Comparison of ENCODE assay signal across 8 cellular contexts in the genomic region with DNA sequence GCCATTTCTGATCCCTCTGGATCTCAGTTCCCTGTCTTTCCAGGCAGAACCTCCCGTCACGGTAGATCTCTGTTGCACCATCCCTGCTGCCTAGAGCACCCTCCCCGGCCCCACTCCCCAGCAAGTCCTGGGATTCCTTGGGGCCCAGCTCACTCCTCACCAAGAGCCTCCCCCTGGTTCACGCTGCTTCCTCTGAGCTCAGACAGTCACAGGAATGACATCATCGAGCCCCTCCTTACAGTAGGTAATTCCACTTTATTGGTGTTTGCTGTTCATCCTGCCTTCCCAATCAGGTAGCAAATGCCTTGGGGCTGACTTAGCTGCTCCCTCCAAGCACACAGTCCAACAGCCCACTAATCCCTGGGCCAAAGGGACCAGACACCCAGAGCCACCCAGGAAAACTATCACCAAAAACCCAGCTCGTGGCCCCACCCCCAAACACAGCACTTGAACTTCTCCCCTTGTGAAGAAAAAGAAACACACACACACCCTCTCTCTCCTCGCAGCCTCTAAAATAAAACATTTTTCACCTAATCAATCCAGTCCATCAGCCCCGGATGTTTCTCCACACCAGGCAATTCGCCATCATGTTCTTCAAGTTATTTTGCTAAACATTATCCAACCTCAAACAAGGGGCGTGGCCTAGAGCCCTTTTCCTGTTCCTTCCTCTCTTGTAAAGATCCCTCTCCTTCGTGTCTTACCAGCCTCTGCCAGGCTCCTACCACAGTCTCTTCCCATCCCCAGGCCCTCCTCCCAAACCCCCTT. TPM values are rescaled to one million over a fixed set of nuclear protein-coding genes. Genes with fewer than 3 reads are reported as not detected.
DNase-seq lines count a peak whose midpoint lies in the region; ATAC-seq and TF ChIP-seq lines count a peak whose summit lies in the region.

No MANE protein-coding gene starts in this region.

- no peaks in the 10 kb centered on the region for H3K9me3 Mint-ChIP-seq in natural killer cell

- TF ChIP-seq CTCF in LNCaP clone FGC (IDR thresholded peaks at IDR 0.05; ENCODE audit: control insufficient read depth, extremely low read depth, insufficient read depth) (no peak), colonic mucosa (IDR thresholded peaks at IDR 0.05) (no peak), natural killer cell (IDR thresholded peaks at IDR 0.05) (no peak)

- no peaks in the 10 kb centered on the region for H3K27me3 Mint-ChIP-seq in natural killer cell (ENCODE audit: low read depth in 2 of 2)

- peak overlapping the region; percentile 98 to 100 for H3K27ac Mint-ChIP-seq in natural killer cell

- H3K9ac ChIP-seq in BLaER1 (peak overlapping the region; percentile 30; the same call in 1 of the 2 replicates), colonic mucosa (ENCODE audit: low read depth in 2 of 2, low read length in 2 of 2) (peak overlapping the region; percentile 59 to 100)

- H3K36me3 ChIP-seq in BLaER1: peaks cover 17% of the 10 kb centered on the region
- no peaks in the 10 kb centered on the region for H3K36me3 ChIP-seq in colonic mucosa

- no peaks in the 10 kb centered on the region for H3K36me3 Mint-ChIP-seq in natural killer cell

- no peak for ATAC-seq in natural killer cell
- ATAC-seq in GM21576 (IDR thresholded peaks at IDR 0.05; ENCODE audit: unreplicated experiment): no peak

- H3K4me1 ChIP-seq in BLaER1: peaks cover 69% of the 10 kb centered on the region
- peaks cover 12% of the 10 kb centered on the region for H3K4me1 ChIP-seq in colonic mucosa

- intact Hi-C loops in colonic mucosa (cut with DNase I) (loop anchor here (10.0 kb wide), 1 partner anchor 182 kb away; no protein-coding TSS in a partner anchor), natural killer cell (cut with micrococcal nuclease) (no loop called here)

- DNase-seq in LNCaP clone FGC (ENCODE audit: low read depth): peak; percentile 50
- peak; percentile 87 for DNase-seq in colonic mucosa
- DNase-seq in natural killer cell: no peak
- DNase-seq in NCI-H2107 treated with DMSO at 0.1 percent for 48 hours (lab: John Stamatoyannopoulos, UW; ENCODE audit: unreplicated experiment): no peak
- DNase-seq in RPMI8226: no peak
- no peak for DNase-seq in NCI-H510A treated with DMSO at 0.1 percent for 48 hours (lab: John Stamatoyannopoulos, UW)

- peak overlapping the region; percentile 98 for H3K4me3 Mint-ChIP-seq in natural killer cell

- H3K4me2 ChIP-seq in BLaER1: peak overlapping the region; percentile 100; the same call in 1 of the 2 replicates

- no peak overlapping the region for H3K4me3 ChIP-seq in BLaER1
- peak overlapping the region; percentile 93 for H3K4me3 ChIP-seq in LNCaP clone FGC (ENCODE audit: low read depth, low read length)
- H3K4me3 ChIP-seq in colonic mucosa: peak overlapping the region; percentile 92

- H3K4me1 Mint-ChIP-seq in natural killer cell: peaks cover 57 to 82% of the 10 kb centered on the region in 2 donors

- peaks cover 9% of the 10 kb centered on the region for H3K27me3 ChIP-seq in BLaER1
- H3K27me3 ChIP-seq in colonic mucosa: no peaks in the 10 kb centered on the region

- H3K27ac ChIP-seq in BLaER1: no peak overlapping the region
- H3K27ac ChIP-seq in colonic mucosa: peak overlapping the region; percentile 71

- peaks cover 79% of the 10 kb centered on the region for H4K20me1 ChIP-seq in BLaER1

- H3K9me3 ChIP-seq in BLaER1 (no peaks in the 10 kb centered on the region), colonic mucosa (no peaks in the 10 kb centered on the region)

RNA-seq across cellular contexts. Expression of a gene that starts 2.5 kb away (rescaled TPM):
- total RNA-seq in colonic mucosa: 100 to 1,000 TPM; 111 to 115 TPM
- 100 to 1,000 TPM; 192 to 215 (median 192) TPM for total RNA-seq in natural killer cell

RNA-seq across cellular contexts. Expression of a gene that starts 28.3 kb away (rescaled TPM):
- total RNA-seq in colonic mucosa: 10 to 100 TPM in 1 of 2 donors, 1 to 10 TPM in 1; 8.6 to 13.3 TPM
- 1 to 10 TPM; 3.0 to 4.2 (median 3.6) TPM for total RNA-seq in natural killer cell

RNA-seq across cellular contexts. Expression of a gene that starts 40.7 kb away (rescaled TPM):
- 1 to 10 TPM in 1 of 2 donors, under 1 TPM in 1; 0.74 to 2.3 TPM for total RNA-seq in colonic mucosa
- under 1 TPM in 1 of 3 donors, not detected in 2; 0.20 TPM for total RNA-seq in natural killer cell

Comparison
In these comparisons a context has a peak if more than half of its experiments do, and no peak if none do; other contexts are left out.
1. DNase-seq: peak in LNCaP clone FGC (single experiment) and colonic mucosa (single experiment); none in natural killer cell (single experiment), NCI-H2107 treated with DMSO at 0.1 percent for 48 hours (single experiment), RPMI8226 (single experiment) and NCI-H510A treated with DMSO at 0.1 percent for 48 hours (single experiment).